In genomic region chr6:137951064-137951597, GRCh38 we compare ENCODE assay signal across 1 cellular context.
TF ChIP-seq lines count a peak whose summit lies in the region.

No MANE protein-coding gene starts in this region.

TF ChIP-seq in HepG2, 621 proteins besides CTCF, POLR2A, EP300 and RAD21 (continued from another document):
- TF ChIP-seq ZBED4 (CRISPR knock-in tag; IDR thresholded peaks at IDR 0.05; ENCODE audit: borderline replicate concordance) (no peak), AKAP8 (CRISPR knock-in tag; IDR thresholded peaks at IDR 0.05) (no peak), MLX (CRISPR knock-in tag; IDR thresholded peaks at IDR 0.05) (no peak), REL (CRISPR knock-in tag; conservative IDR thresholded peaks at IDR 0.05) (no peak), ZNF589 (CRISPR knock-in tag; conservative IDR thresholded peaks at IDR 0.05) (no peak), SAP130 (CRISPR knock-in tag; IDR thresholded peaks at IDR 0.05; ENCODE audit: low read depth) (no peak), HNF1A (IDR thresholded peaks at IDR 0.05; ENCODE audit: low read depth) (no peak), HNF1A (CRISPR knock-in tag; IDR thresholded peaks at IDR 0.05; ENCODE audit: borderline replicate concordance) (no peak)
